ENCODE assay signal across 11 cellular contexts in genomic region chr1:91791103-91791502, GRCh38.
DNase-seq lines count a peak whose midpoint lies in the region; ATAC-seq and TF ChIP-seq lines count a peak whose summit lies in the region.
"Had no signal": no experiment of that assay in that cellular context is flagged by ENCODE, and none has a peak within 500 bp of the region (broad histone marks: within the 10 kb centered on the region; RNA-seq: fewer than 3 reads in every experiment).

No MANE protein-coding gene starts in this region.

- peaks cover 31% of the 10 kb centered on the region for H3K4me1 Mint-ChIP-seq in endodermal cell
- H3K4me1 Mint-ChIP-seq in stimulated activated effector memory CD8-positive, alpha-beta T cell treated with anti-CD3 and anti-CD28 coated beads, Interleukin-12 subunit alpha, Interleukin-12 subunit beta, amount 100 ng/mL, for 72 hours, result peaks cover 47% of the 10 kb centered on the region

- peak overlapping the region; percentile 15 for H3K27ac Mint-ChIP-seq in endodermal cell
- H3K27ac Mint-ChIP-seq in stimulated activated effector memory CD8-positive, alpha-beta T cell treated with anti-CD3 and anti-CD28 coated beads, Interleukin-12 subunit alpha, Interleukin-12 subunit beta, amount 100 ng/mL, for 72 hours, result peak overlapping the region; percentile 20

- no peak overlapping the region for H3K4me3 Mint-ChIP-seq in endodermal cell
- no peak overlapping the region for H3K4me3 Mint-ChIP-seq in stimulated activated effector memory CD8-positive, alpha-beta T cell treated with anti-CD3 and anti-CD28 coated beads, Interleukin-12 subunit alpha, Interleukin-12 subunit beta, amount 100 ng/mL, for 72 hours
- H3K4me3 Mint-ChIP-seq: activated T-cell treated with anti-CD3 and anti-CD28 coated beads, Interleukin-2, amount 50 U/mL, for 4 hours; neural crest cell had no signal

- H3K36me3 Mint-ChIP-seq in endodermal cell (ENCODE audit: low read depth), result peaks cover 6% of the 10 kb centered on the region
- peaks cover 47% of the 10 kb centered on the region for H3K36me3 Mint-ChIP-seq in stimulated activated effector memory CD8-positive, alpha-beta T cell treated with anti-CD3 and anti-CD28 coated beads, Interleukin-12 subunit alpha, Interleukin-12 subunit beta, amount 100 ng/mL, for 72 hours

- H3K36me3 ChIP-seq in endodermal cell (ENCODE audit: control insufficient read depth, insufficient read depth, low read length), result no peaks in the 10 kb centered on the region

- TF ChIP-seq CTCF in endodermal cell (conservative IDR thresholded peaks at IDR 0.05), result peak; percentile 30

- no peaks in the 10 kb centered on the region for H3K27me3 ChIP-seq in endodermal cell (ENCODE audit: control insufficient read depth, insufficient read depth, low read length, poor library complexity, severe bottlenecking)
- H3K27me3 ChIP-seq: upper lobe of left lung had no signal

- WGBS in endodermal cell (ENCODE audit: insufficient coverage in 1 of 2, insufficient read length in 1 of 2), 2 experiments, result 26% methylated on average over 1 of the region's 1 CpG; no CpG with 5 or more reads in 1 of the 2 experiments

- H3K4me3 ChIP-seq in endodermal cell (ENCODE audit: low read length), result peak overlapping the region; percentile 42
- H3K4me3 ChIP-seq: upper lobe of left lung had no signal

- H3K9me3 ChIP-seq in endodermal cell (ENCODE audit: control insufficient read depth, low read length), result no peaks in the 10 kb centered on the region
- H3K9me3 ChIP-seq: upper lobe of left lung had no signal

- H3K9ac ChIP-seq in endodermal cell (ENCODE audit: extremely low read depth, low read length, poor library complexity, severe bottlenecking), result no peak overlapping the region

- H3K27ac ChIP-seq in endodermal cell (ENCODE audit: low read depth, low read length), result no peak overlapping the region

- DNase-seq in NCI-H2171 treated with DMSO at 0.1 percent for 48 hours (lab: John Stamatoyannopoulos, UW) (peak; percentile 0), NCI-H2171 (lab: John Stamatoyannopoulos, UW) (no peak), NCI-H524 treated with DMSO at 0.1 percent for 48 hours (lab: John Stamatoyannopoulos, UW) (peak; percentile 72), endodermal cell (peak; percentile 78), NCI-H446 (lab: John Stamatoyannopoulos, UW) (no peak), SIG-M5 treated with dmso at 0.1 percent for 504 hours (lab: John Stamatoyannopoulos, UW; ENCODE audit: unreplicated experiment) (no peak)
- no peak for DNase-seq in stimulated activated effector memory CD8-positive, alpha-beta T cell treated with anti-CD3 and anti-CD28 coated beads, Interleukin-12 subunit alpha, Interleukin-12 subunit beta, amount 100 ng/mL, for 72 hours (ENCODE audit: low spot score in 2 of 2)
- DNase-seq: activated T-cell treated with anti-CD3 and anti-CD28 coated beads, Interleukin-2, amount 50 U/mL, for 4 hours; upper lobe of left lung had no signal

- H3K9me3 Mint-ChIP-seq in endodermal cell, result no peaks in the 10 kb centered on the region
- no peaks in the 10 kb centered on the region for H3K9me3 Mint-ChIP-seq in stimulated activated effector memory CD8-positive, alpha-beta T cell treated with anti-CD3 and anti-CD28 coated beads, Interleukin-12 subunit alpha, Interleukin-12 subunit beta, amount 100 ng/mL, for 72 hours
- H3K9me3 Mint-ChIP-seq: activated T-cell treated with anti-CD3 and anti-CD28 coated beads, Interleukin-2, amount 50 U/mL, for 4 hours had no signal

- peaks cover 8% of the 10 kb centered on the region for H3K4me1 ChIP-seq in endodermal cell (ENCODE audit: control insufficient read depth, insufficient read depth, low read length)

- no peak for ATAC-seq in stimulated activated effector memory CD8-positive, alpha-beta T cell treated with anti-CD3 and anti-CD28 coated beads, Interleukin-12 subunit alpha, Interleukin-12 subunit beta, amount 100 ng/mL, for 72 hours
- ATAC-seq in HG03039 (IDR thresholded peaks at IDR 0.05; ENCODE audit: unreplicated experiment), result no peak

- H3K27me3 Mint-ChIP-seq in endodermal cell (ENCODE audit: insufficient read depth), result no peaks in the 10 kb centered on the region

Comparison
In these comparisons a context has a peak if more than half of its experiments do, and no peak if none do; other contexts are left out.
1. DNase-seq: peak in NCI-H2171 treated with DMSO at 0.1 percent for 48 hours (single experiment), NCI-H524 treated with DMSO at 0.1 percent for 48 hours (single experiment) and endodermal cell (single experiment); none in NCI-H2171 (single experiment), stimulated activated effector memory CD8-positive, alpha-beta T cell treated with anti-CD3 and anti-CD28 coated beads, Interleukin-12 subunit alpha, Interleukin-12 subunit beta, amount 100 ng/mL, for 72 hours (0 of 2), NCI-H446 (0 of 2) and SIG-M5 treated with dmso at 0.1 percent for 504 hours (single experiment).